8 cellular contexts compared by ENCODE assay signal in genomic region chr1:27575861-27576331, GRCh38. TPM values are rescaled to one million over a fixed set of nuclear protein-coding genes. Genes with fewer than 3 reads are reported as not detected.
DNase-seq lines count a peak whose midpoint lies in the region; ATAC-seq and TF ChIP-seq lines count a peak whose summit lies in the region.

No MANE protein-coding gene starts in this region.

- no peaks in the 10 kb centered on the region for H3K27me3 Mint-ChIP-seq in WTC11 (ENCODE audit: low read depth)

- peaks cover 48% of the 10 kb centered on the region for H3K4me1 Mint-ChIP-seq in WTC11

- TF ChIP-seq CTCF in WTC11 (IDR thresholded peaks at IDR 0.05) (no peak), prostate gland (IDR thresholded peaks at IDR 0.05) (peak in 3 of 4 experiments; percentile 15 to 31 (median 28))

- DNase-seq in 8988T, result peak; percentile 66
- DNase-seq in GM19238 (ENCODE audit: insufficient read length, low spot score), result peak; percentile 69
- DNase-seq in WTC11 (ENCODE audit: low spot score), result peak; percentile 80
- peak; percentile 84 for DNase-seq in left cardiac atrium
- DNase-seq in prostate gland (ENCODE audit: low spot score), result peak; percentile 59
- no peak for DNase-seq in NCI-H1436 treated with DMSO at 0.1 percent for 48 hours (lab: John Stamatoyannopoulos, UW)
- DNase-seq in activated CD4-positive, alpha-beta T cell treated with anti-CD3 and anti-CD28 coated beads, Interleukin-2, amount 50 U/mL, for 4 hours, result no peak

- peak overlapping the region; percentile 86 to 91 for H3K27ac ChIP-seq in prostate gland

- WGBS in prostate gland, result 4% methylated on average over 36 of the region's 42 CpGs

- H3K9me3 ChIP-seq in prostate gland, result no peaks in the 10 kb centered on the region

- H3K27ac Mint-ChIP-seq in WTC11, result 0 out of 2 replicates have a peak overlapping the region, but pooled peaks have one; percentile 78

- peak overlapping the region; percentile 55 for H3K4me3 Mint-ChIP-seq in WTC11

- no peaks in the 10 kb centered on the region for H3K9me3 Mint-ChIP-seq in WTC11

- POLR2A ChIA-PET in WTC11 (lab: Charles Lee), result interaction anchor here (0.6 to 2.1 kb wide), 7 partner anchors 16 to 86 kb away, joined by 3 to 15 read pairs (median 4); partner anchors contain the start of genes AHDC1 and WASF2

- peak overlapping the region; percentile 38 to 52 for H3K4me3 ChIP-seq in prostate gland

- intact Hi-C loops in left cardiac atrium (cut with DNase I), result no loop called here
- intact Hi-C loops in prostate gland (cut with DNase I), result no loop called here

- H3K27me3 ChIP-seq in prostate gland (replicated peaks; ENCODE audit: insufficient read depth), result no peaks in the 10 kb centered on the region

- no peaks in the 10 kb centered on the region for H3K36me3 Mint-ChIP-seq in WTC11

- no peaks in the 10 kb centered on the region for H3K36me3 ChIP-seq in prostate gland

- CTCF ChIA-PET in WTC11 (lab: Charles Lee), result interaction anchor here (0.9 to 16.0 kb wide), 26 partner anchors 8 to 275 kb away, joined by 3 to 489 read pairs (median 6); partner anchors contain the start of genes AHDC1, IFI6 and WASF2

- TF ChIP-seq POLR2A in prostate gland (IDR thresholded peaks at IDR 0.05), result peak; percentile 7

- ATAC-seq in WTC11 (peak; percentile 55), left cardiac atrium (peak; percentile 76 to 79), HG02571 (IDR thresholded peaks at IDR 0.05; ENCODE audit: unreplicated experiment) (no peak)

- H3K4me1 ChIP-seq in prostate gland (replicated peaks), result peaks cover 17% of the 10 kb centered on the region

TF ChIP-seq in WTC11, 78 proteins besides CTCF, POLR2A, EP300 and RAD21:
- TF ChIP-seq ARID4B (CRISPR knock-in tag; IDR thresholded peaks at IDR 0.05; ENCODE audit: borderline replicate concordance) (peak; percentile 68; the same call in 1 of the 2 replicates), GTF2I (CRISPR knock-in tag; conservative IDR thresholded peaks at IDR 0.05) (peak; percentile 88), USF1 (CRISPR knock-in tag; IDR thresholded peaks at IDR 0.05) (peak; percentile 64), NFYB (CRISPR knock-in tag; conservative IDR thresholded peaks at IDR 0.05; ENCODE audit: low read depth) (peak; percentile 29; the same call in 1 of the 2 replicates), SP1 (CRISPR knock-in tag; conservative IDR thresholded peaks at IDR 0.05) (peak; percentile 28; the same call in 1 of the 2 replicates), ZMAT4 (CRISPR knock-in tag; IDR thresholded peaks at IDR 0.05) (no peak), JUN (CRISPR knock-in tag; IDR thresholded peaks at IDR 0.05) (no peak), ZNF512 (CRISPR knock-in tag; IDR thresholded peaks at IDR 0.05; ENCODE audit: borderline replicate concordance) (no peak), FOXP4 (CRISPR knock-in tag; IDR thresholded peaks at IDR 0.05) (no peak), MAX (CRISPR knock-in tag; IDR thresholded peaks at IDR 0.05) (peak; percentile 46; the same call in 1 of the 2 replicates), ZNF317 (CRISPR knock-in tag; IDR thresholded peaks at IDR 0.05; ENCODE audit: borderline replicate concordance, low read depth) (no peak), USF2 (CRISPR knock-in tag; IDR thresholded peaks at IDR 0.05) (peak; percentile 79)

RNA-seq across cellular contexts. Expression of gene AHDC1, which starts 28.0 kb away (rescaled TPM):
- total RNA-seq in WTC11 (2021), result 31.6 to 49.0 TPM (median 32.6 TPM) in 3 replicates
- total RNA-seq in left cardiac atrium, result 10 to 100 TPM; 37.6 to 39.1 TPM
- total RNA-seq in prostate gland, result 10 to 100 TPM; 27.1 to 83.7 TPM

RNA-seq across cellular contexts. Expression of gene FGR, which starts 59.1 kb away (rescaled TPM):
- 0.30 to 0.77 TPM (median 0.46 TPM) in 3 replicates for total RNA-seq in WTC11 (2021)
- 10 to 100 TPM in 1 of 2 donors, 1 to 10 TPM in 1; 8.6 to 10.7 TPM for total RNA-seq in left cardiac atrium
- 10 to 100 TPM in 1 of 2 donors, 1 to 10 TPM in 1; 4.0 to 10.8 TPM for total RNA-seq in prostate gland

Comparison
In these comparisons a context has a peak if more than half of its experiments do, and no peak if none do; other contexts are left out.
1. DNase-seq: peak in 8988T (single experiment), GM19238 (single experiment), WTC11 (single experiment), left cardiac atrium (single experiment) and prostate gland (single experiment); none in NCI-H1436 treated with DMSO at 0.1 percent for 48 hours (single experiment) and activated CD4-positive, alpha-beta T cell treated with anti-CD3 and anti-CD28 coated beads, Interleukin-2, amount 50 U/mL, for 4 hours (0 of 2).